In genomic region chr11:124763156-124763947, GRCh38 we compare ENCODE assay signal across 7 cellular contexts. TPM values are rescaled to one million over a fixed set of nuclear protein-coding genes. Genes with fewer than 3 reads are reported as not detected.
DNase-seq lines count a peak whose midpoint lies in the region; ATAC-seq and TF ChIP-seq lines count a peak whose summit lies in the region.

No MANE protein-coding gene starts in this region.

- H3K9ac ChIP-seq in neuronal stem cell (ENCODE audit: low read depth, low read length, poor library complexity), result peak overlapping the region; percentile 66

- no peak overlapping the region for H2BK12ac ChIP-seq in neuronal stem cell (ENCODE audit: low read length)

- no peak overlapping the region for H2BK15ac ChIP-seq in neuronal stem cell (ENCODE audit: low read length)

- no peak overlapping the region for H3K14ac ChIP-seq in neuronal stem cell (ENCODE audit: low read length)

- H3K18ac ChIP-seq in neuronal stem cell (ENCODE audit: low read length), result peak overlapping the region; percentile 89

- TF ChIP-seq POLR2A in Raji (IDR thresholded peaks at IDR 0.05; ENCODE audit: insufficient read depth, low read depth, low read length), result 0 out of 2 replicates have a peak, but pooled peaks have one; percentile 17

- no peak overlapping the region for H4K91ac ChIP-seq in neuronal stem cell (ENCODE audit: low read depth, low read length, poor library complexity)

- H3K9me3 ChIP-seq in neuronal stem cell (replicated peaks in 1 of 2; ENCODE audit: control insufficient read depth in 2 of 2, insufficient read depth in 1 of 2, low read depth in 1 of 2, low read length in 2 of 2), result peaks cover 5 to 8% of the 10 kb centered on the region in 2 donors

- H3K27me3 ChIP-seq in foreskin keratinocyte, result peaks cover 47% of the 10 kb centered on the region
- H3K27me3 ChIP-seq in neuronal stem cell (ENCODE audit: control insufficient read depth in 3 of 3, insufficient read depth in 3 of 3, low read depth in 1 of 3, low read length in 3 of 3), result peaks cover 0 to 46% (median 38%) of the 10 kb centered on the region in 3 experiments

- H3K4ac ChIP-seq in neuronal stem cell (ENCODE audit: low read length), result no peak overlapping the region

- H3K27ac ChIP-seq in foreskin keratinocyte (no peak overlapping the region), neuronal stem cell (replicated peaks; ENCODE audit: low read length) (no peak overlapping the region)

- H4K8ac ChIP-seq in neuronal stem cell (ENCODE audit: low read depth, low read length), result no peak overlapping the region

- peak; percentile 56 to 61 for DNase-seq in Kasumi-1 (lab: John Stamatoyannopoulos, UW)
- peak; percentile 77 for DNase-seq in activated effector memory CD4-positive, alpha-beta T cell treated with Interleukin-2 at 50 U/mL for 16 hours
- peak in 1 of 2 donors; percentile 23 for DNase-seq in foreskin keratinocyte
- peak; percentile 85 for DNase-seq in neuronal stem cell (ENCODE audit: low spot score)
- peak; percentile 60 for DNase-seq in superior temporal gyrus (ENCODE audit: extremely low spot score)

- peak overlapping the region; percentile 85 for H3K4me2 ChIP-seq in neuronal stem cell (ENCODE audit: insufficient read depth, low read length, poor library complexity, severe bottlenecking)

- H2BK120ac ChIP-seq in neuronal stem cell (ENCODE audit: low read depth, low read length), result peak overlapping the region; percentile 84

- ATAC-seq in GM18511 (IDR thresholded peaks at IDR 0.05; ENCODE audit: unreplicated experiment) (peak; percentile 23), foreskin keratinocyte (peak; percentile 37)

- H3K23ac ChIP-seq in neuronal stem cell (ENCODE audit: low read depth, low read length, poor library complexity), result no peak overlapping the region

- H3K4me3 ChIP-seq in neuronal stem cell (ENCODE audit: low read length in 2 of 2), result peak overlapping the region in 1 of 2 donors; percentile 74

- no peaks in the 10 kb centered on the region for H3K4me1 ChIP-seq in foreskin keratinocyte
- peaks cover 0 to 23% of the 10 kb centered on the region in 2 donors for H3K4me1 ChIP-seq in neuronal stem cell (ENCODE audit: control insufficient read depth in 2 of 2, insufficient read depth in 1 of 2, low read depth in 1 of 2, low read length in 2 of 2)

- peaks cover 5 to 55% of the 10 kb centered on the region in 2 donors for H3K36me3 ChIP-seq in neuronal stem cell (replicated peaks in 1 of 2; ENCODE audit: control insufficient read depth in 2 of 2, insufficient read depth in 2 of 2, low read length in 2 of 2)

- no peak overlapping the region for H2BK5ac ChIP-seq in neuronal stem cell (ENCODE audit: low read length)

- TF ChIP-seq CTCF in foreskin keratinocyte (conservative IDR thresholded peaks at IDR 0.05), result peak; percentile 76

- WGBS in neuronal stem cell (ENCODE audit: extremely low coverage in 2 of 2, insufficient read length in 2 of 2, insufficient replicate concordance in 1 of 2), 2 donors, result no CpG with 5 or more reads among the region's 21 CpGs

- peak overlapping the region; percentile 80 for H2AK5ac ChIP-seq in neuronal stem cell (ENCODE audit: low read depth, low read length)

- H3K79me1 ChIP-seq in neuronal stem cell (ENCODE audit: low read depth, low read length), result no peaks in the 10 kb centered on the region

- H2AFZ ChIP-seq in neuronal stem cell (ENCODE audit: low read length), result no peak overlapping the region

RNA-seq across cellular contexts. Expression of gene ESAM, which starts 1.3 kb away (rescaled TPM):
- not detected in 2 replicates for total RNA-seq in foreskin keratinocyte
- polyA plus RNA-seq in foreskin keratinocyte, result not detected in 2 replicates
- polyA plus RNA-seq in neuronal stem cell (2013, experiment 1 of 2), result 0.07 TPM
- 0.07 TPM for polyA plus RNA-seq in neuronal stem cell (2013, experiment 2 of 2)

RNA-seq across cellular contexts. Expression of gene VSIG2, which starts 11.3 kb away (rescaled TPM):
- not detected in 2 replicates for total RNA-seq in foreskin keratinocyte
- polyA plus RNA-seq in foreskin keratinocyte, result not detected in 2 replicates
- polyA plus RNA-seq in neuronal stem cell (2013, experiment 1 of 2), result not detected
- polyA plus RNA-seq in neuronal stem cell (2013, experiment 2 of 2), result not detected

RNA-seq across cellular contexts. Expression of gene NRGN, which starts 23.6 kb away (rescaled TPM):
- total RNA-seq in foreskin keratinocyte, result 4.2 and 4.4 TPM in 2 replicates
- polyA plus RNA-seq in foreskin keratinocyte, result 10.6 and 11.1 TPM in 2 replicates
- 11.4 TPM for polyA plus RNA-seq in neuronal stem cell (2013, experiment 1 of 2)
- 11.7 TPM for polyA plus RNA-seq in neuronal stem cell (2013, experiment 2 of 2)

RNA-seq across cellular contexts. Expression of gene MSANTD2, which starts 36.9 kb away (rescaled TPM):
- total RNA-seq in foreskin keratinocyte, result 5.4 and 6.1 TPM in 2 replicates
- polyA plus RNA-seq in foreskin keratinocyte, result 3.0 and 4.0 TPM in 2 replicates
- polyA plus RNA-seq in neuronal stem cell (2013, experiment 1 of 2), result 14.2 TPM
- polyA plus RNA-seq in neuronal stem cell (2013, experiment 2 of 2), result 14.6 TPM
